Comparison of ENCODE assay signal across 8 cellular contexts in genomic region chr17:61837175-61838051, GRCh38. TPM values are rescaled to one million over a fixed set of nuclear protein-coding genes. Genes with fewer than 3 reads are reported as not detected.
DNase-seq lines count a peak whose midpoint lies in the region; ATAC-seq and TF ChIP-seq lines count a peak whose summit lies in the region.

No MANE protein-coding gene starts in this region.

- DNase-seq in NCI-H524 (lab: John Stamatoyannopoulos, UW) (peak; percentile 42 to 58), NCI-H524 treated with DMSO at 0.1 percent for 48 hours (lab: John Stamatoyannopoulos, UW) (no peak), MV-4-11 (lab: John Stamatoyannopoulos, UW) (peak; percentile 42), T follicular helper cell (ENCODE audit: low read depth) (peak; percentile 39), iris pigment epithelial cell (ENCODE audit: low read depth) (peak; percentile 77)
- DNase-seq in stimulated activated CD4-positive, alpha-beta T cell treated with anti-CD3 and anti-CD28 coated beads, Interleukin-2, amount 100 ng/mL, for 48 hours: peak; percentile 27 to 37

- H3K36me3 Mint-ChIP-seq in brain: peaks cover 6% of the 10 kb centered on the region

- no peak for ATAC-seq in GM19328 (IDR thresholded peaks at IDR 0.05; ENCODE audit: unreplicated experiment)

- H3K27ac Mint-ChIP-seq in brain: no peak overlapping the region

- peak; percentile 92 to 93 for TF ChIP-seq CTCF in brain (conservative IDR thresholded peaks at IDR 0.05)

- H3K27me3 Mint-ChIP-seq in brain: no peaks in the 10 kb centered on the region

- H3K4me1 Mint-ChIP-seq in brain: no peaks in the 10 kb centered on the region

- no peaks in the 10 kb centered on the region for H3K9me3 Mint-ChIP-seq in brain

- no peak overlapping the region for H3K4me3 Mint-ChIP-seq in brain

RNA-seq across cellular contexts. Expression of gene BRIP1, which starts 25.9 kb away (rescaled TPM):
- 3.6 TPM for polyA plus RNA-seq in brain (ENCODE audit: insufficient read depth, low read depth, low replicate concordance)
